Comparison of ENCODE assay signal across 8 cellular contexts in genomic region chr2:61018798-61019197, GRCh38. TPM values are rescaled to one million over a fixed set of nuclear protein-coding genes. Genes with fewer than 3 reads are reported as not detected.
DNase-seq lines count a peak whose midpoint lies in the region; ATAC-seq, FAIRE-seq and TF ChIP-seq lines count a peak whose summit lies in the region.

No MANE protein-coding gene starts in this region.

- H3K27me3 Mint-ChIP-seq in activated naive CD4-positive, alpha-beta T cell treated with anti-CD3 and anti-CD28 coated beads, Interleukin-2, amount 10 ng/mL, durations not matched to agents 7 days and 5 days = no peaks in the 10 kb centered on the region
- H3K27me3 Mint-ChIP-seq in astrocyte (ENCODE audit: low read depth, unreplicated experiment) = no peaks in the 10 kb centered on the region

- 13% methylated on average over 6 of the region's 6 CpGs for WGBS in right lobe of liver (ENCODE audit: insufficient coverage, low coverage, low lambda C conversion rate, missing lambda C conversion rate)
- 21 to 31% methylated on average over 6 of the region's 6 CpGs for WGBS in transverse colon (ENCODE audit: low coverage in 1 of 2), 2 donors

- H3K4me1 Mint-ChIP-seq in activated naive CD4-positive, alpha-beta T cell treated with anti-CD3 and anti-CD28 coated beads, Interleukin-2, amount 10 ng/mL, durations not matched to agents 7 days and 5 days = peaks cover 48% of the 10 kb centered on the region
- H3K4me1 Mint-ChIP-seq in astrocyte (ENCODE audit: low read depth, unreplicated experiment) = peaks cover 5% of the 10 kb centered on the region

- no peaks in the 10 kb centered on the region for H3K36me3 ChIP-seq in astrocyte (ENCODE audit: insufficient read depth, low read length)
- peaks cover 0 to 1% (median 0%) of the 10 kb centered on the region in 4 donors for H3K36me3 ChIP-seq in right lobe of liver
- H3K36me3 ChIP-seq in transverse colon = peaks cover 0 to 11% (median 5%) of the 10 kb centered on the region in 4 donors

- peaks cover 2% of the 10 kb centered on the region for H3K9me3 Mint-ChIP-seq in activated naive CD4-positive, alpha-beta T cell treated with anti-CD3 and anti-CD28 coated beads, Interleukin-2, amount 10 ng/mL, durations not matched to agents 7 days and 5 days
- H3K9me3 Mint-ChIP-seq in astrocyte (ENCODE audit: unreplicated experiment) = peaks cover 9% of the 10 kb centered on the region

- H3K9me3 ChIP-seq in astrocyte (ENCODE audit: insufficient read depth, low read depth, low read length) (peaks cover 3% of the 10 kb centered on the region), right lobe of liver (no peaks in the 10 kb centered on the region), transverse colon (no peaks in the 10 kb centered on the region)

- in situ Hi-C loops in transverse colon (cut with MboI; ENCODE audit: low pct_ligation_motif_present in 1 of 4, low pct_unique_long_range_greater_than_20kb in 1 of 4, low sequenced_read_pairs in 3 of 4) = no loop called here

- H3K27ac ChIP-seq in astrocyte (ENCODE audit: low read depth, low read length) = peak overlapping the region; percentile 88
- H3K27ac ChIP-seq in right lobe of liver = peak overlapping the region; percentile 90 to 95 (median 92)
- H3K27ac ChIP-seq in transverse colon = peak overlapping the region; percentile 95 to 97 (median 96)

- TF ChIP-seq CTCF in astrocyte (IDR thresholded peaks at IDR 0.05; ENCODE audit: insufficient read depth, low read depth, low read length) = no peak
- no peak for TF ChIP-seq CTCF in right lobe of liver (IDR thresholded peaks at IDR 0.05)
- no peak for TF ChIP-seq CTCF in transverse colon (IDR thresholded peaks at IDR 0.05)
- TF ChIP-seq CTCF in D721Med (IDR thresholded peaks at IDR 0.05; ENCODE audit: insufficient read depth, missing control alignments) = no peak

- FAIRE-seq in astrocyte (lab: Jason Lieb, UNC) (no peak), D721Med (lab: Jason Lieb, UNC) (no peak)

- CTCF ChIA-PET in activated naive CD4-positive, alpha-beta T cell treated with anti-CD3 and anti-CD28 coated beads, Interleukin-2, amount 10 ng/mL, durations not matched to agents 7 days and 5 days (lab: Charles Lee) = no interaction called here

- peaks cover 25% of the 10 kb centered on the region for H3K36me3 Mint-ChIP-seq in activated naive CD4-positive, alpha-beta T cell treated with anti-CD3 and anti-CD28 coated beads, Interleukin-2, amount 10 ng/mL, durations not matched to agents 7 days and 5 days
- H3K36me3 Mint-ChIP-seq in astrocyte (ENCODE audit: low read depth, unreplicated experiment) = peaks cover 22% of the 10 kb centered on the region

- H3K79me2 ChIP-seq in astrocyte (ENCODE audit: insufficient read depth, low read length) = peaks cover 82% of the 10 kb centered on the region

- intact Hi-C loops in right lobe of liver (cut with DNase I) (no loop called here), transverse colon (cut with DNase I; ENCODE audit: low total_unique reads) (loop anchor here (10.0 kb wide), 1 partner anchor 134 kb away; the partner anchor contains the start of gene REL)

- H3K4me3 Mint-ChIP-seq in activated naive CD4-positive, alpha-beta T cell treated with anti-CD3 and anti-CD28 coated beads, Interleukin-2, amount 10 ng/mL, durations not matched to agents 7 days and 5 days = peak overlapping the region; percentile 91
- H3K4me3 Mint-ChIP-seq in astrocyte (ENCODE audit: unreplicated experiment) = peak overlapping the region; percentile 99

- H3K4me1 ChIP-seq in astrocyte (ENCODE audit: insufficient read depth, low read length) (no peaks in the 10 kb centered on the region), right lobe of liver (peaks cover 0 to 27% (median 4%) of the 10 kb centered on the region in 4 donors), transverse colon (peaks cover 18 to 48% (median 30%) of the 10 kb centered on the region in 4 donors)

- H2AFZ ChIP-seq in astrocyte (ENCODE audit: low read depth, low read length) = no peak overlapping the region

- no peak for TF ChIP-seq POLR2A in right lobe of liver (IDR thresholded peaks at IDR 0.05)
- TF ChIP-seq POLR2A in transverse colon (IDR thresholded peaks at IDR 0.05) = no peak

- peak overlapping the region; percentile 87 for H3K9ac ChIP-seq in astrocyte (ENCODE audit: low read length)

- H4K20me1 ChIP-seq in astrocyte (ENCODE audit: insufficient read depth, low read length) = peaks cover 9% of the 10 kb centered on the region

- ATAC-seq in right lobe of liver = no peak

- H3K27me3 ChIP-seq in astrocyte (ENCODE audit: insufficient read depth, low read length) (no peaks in the 10 kb centered on the region), right lobe of liver (no peaks in the 10 kb centered on the region), transverse colon (no peaks in the 10 kb centered on the region)

- no peak for DNase-seq in activated naive CD4-positive, alpha-beta T cell treated with anti-CD3 and anti-CD28 coated beads, Interleukin-2, amount 10 ng/mL, durations not matched to agents 7 days and 5 days
- no peak for DNase-seq in activated naive CD4-positive, alpha-beta T cell treated with Interleukin-2 at 50 U/mL for 16 hours
- DNase-seq in astrocyte (ENCODE audit: low read depth) (no peak), right lobe of liver (no peak), transverse colon (no peak), T-helper 9 cell (no peak), GOT3 (lab: John Stamatoyannopoulos, UW) (no peak), D721Med (ENCODE audit: insufficient read length, low spot score) (no peak)

- peak overlapping the region; percentile 89 for H3K4me2 ChIP-seq in astrocyte (ENCODE audit: low read length)

- H3K27ac Mint-ChIP-seq in activated naive CD4-positive, alpha-beta T cell treated with anti-CD3 and anti-CD28 coated beads, Interleukin-2, amount 10 ng/mL, durations not matched to agents 7 days and 5 days = peak overlapping the region; percentile 94
- peak overlapping the region; percentile 99 for H3K27ac Mint-ChIP-seq in astrocyte (ENCODE audit: unreplicated experiment)

- peak overlapping the region; percentile 98 for H3K4me3 ChIP-seq in astrocyte (ENCODE audit: insufficient read depth, low read depth, low read length)
- peak overlapping the region; percentile 73 to 95 (median 83) for H3K4me3 ChIP-seq in right lobe of liver
- peak overlapping the region; percentile 84 to 95 (median 92) for H3K4me3 ChIP-seq in transverse colon

- no peak for TF ChIP-seq EP300 in transverse colon (IDR thresholded peaks at IDR 0.05; ENCODE audit: low read depth)

RNA-seq across cellular contexts. Expression of gene PUS10, which starts 0.7 kb away (rescaled TPM):
- 7.7 and 9.4 TPM in 2 replicates for total RNA-seq in astrocyte
- 10 to 100 TPM in 5 of 6 experiments, 1 to 10 TPM in 1; 8.6 to 15.3 (median 13.1) TPM for total RNA-seq in right lobe of liver
- total RNA-seq in transverse colon = 10 to 100 TPM in 3 of 4 donors, 1 to 10 TPM in 1; 3.8 to 26.4 (median 12.1) TPM

RNA-seq across cellular contexts. Expression of gene PEX13, which starts 1.3 kb away (rescaled TPM):
- total RNA-seq in astrocyte (27.8 and 28.8 TPM in 2 replicates), right lobe of liver (10 to 100 TPM; 23.0 to 34.3 (median 26.3) TPM), transverse colon (10 to 100 TPM; 20.2 to 44.1 (median 34.6) TPM)

RNA-seq across cellular contexts. Expression of gene SANBR, which starts 46.9 kb away (rescaled TPM):
- total RNA-seq in astrocyte (13.7 and 14.0 TPM in 2 replicates), right lobe of liver (1 to 10 TPM; 1.3 to 4.4 (median 1.9) TPM), transverse colon (10 to 100 TPM in 3 of 4 donors, 1 to 10 TPM in 1; 5.4 to 19.4 (median 13.7) TPM)
